In the genomic region with DNA sequence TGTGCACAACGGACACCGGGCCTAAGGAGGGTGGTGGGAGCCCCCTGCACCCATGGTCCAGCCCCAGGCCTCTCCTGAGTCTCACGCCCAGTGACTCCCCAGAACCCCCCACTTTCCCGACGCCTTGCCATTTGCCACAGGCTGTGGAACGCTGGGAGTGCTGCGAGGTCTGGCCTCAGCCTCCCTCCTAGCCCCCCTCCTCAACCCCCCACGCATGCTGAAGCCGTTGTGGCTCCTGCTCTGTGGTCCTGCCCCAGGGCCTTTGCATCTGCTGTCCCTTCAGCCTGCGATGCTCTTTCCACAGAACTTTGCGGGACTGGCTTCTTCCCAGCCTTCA, we compare ENCODE assay signal across 26 cellular contexts.
DNase-seq lines count a peak whose midpoint lies in the region; ATAC-seq, FAIRE-seq and TF ChIP-seq lines count a peak whose summit lies in the region.
"Had no signal": no experiment of that assay in that cellular context is flagged by ENCODE, and none has a peak within 500 bp of the region (broad histone marks: within the 10 kb centered on the region; RNA-seq: fewer than 3 reads in every experiment).

No MANE protein-coding gene starts in this region.

- peaks cover 0 to 6% of the 10 kb centered on the region in 2 experiments; a peak in 2 of 5 replicates for H3K27me3 ChIP-seq in HepG2 (ENCODE audit: control insufficient read depth in 1 of 2, insufficient read depth in 2 of 2, low read length in 2 of 2)

- H3K79me2 ChIP-seq in HepG2 (ENCODE audit: insufficient read depth, low read length) = no peaks in the 10 kb centered on the region

- no peak overlapping the region for H3K4me3 ChIP-seq in HEK293 (ENCODE audit: low read depth, low read length)
- H3K4me3 ChIP-seq in HepG2 (replicated peaks in 1 of 3; ENCODE audit: insufficient read depth in 1 of 3, low read depth in 2 of 3, low read length in 3 of 3) = no peak overlapping the region

- H3K27ac ChIP-seq in HEK293 (ENCODE audit: extremely low read depth, low read depth, low read length) (no peak overlapping the region), HepG2 (ENCODE audit: extremely low read length, insufficient read depth, low read length) (no peak overlapping the region)
- H3K27ac ChIP-seq: C4-2B, VCaP had no signal

- H4K20me1 ChIP-seq in HepG2 (ENCODE audit: insufficient read depth, low read length) = peaks cover 11% of the 10 kb centered on the region; the same call in 1 of the 2 replicates

- TF ChIP-seq CTCF in HEK293 (tag by site-specific recombination; IDR thresholded peaks at IDR 0.05) (no peak), HepG2 (CRISPR knock-in tag; IDR thresholded peaks at IDR 0.05) (no peak)

- no peak overlapping the region for H3K4me3 Mint-ChIP-seq in T-helper 17 cell
- H3K4me3 Mint-ChIP-seq: activated CD4-positive, alpha-beta T cell treated with anti-CD3 and anti-CD28 coated beads, Interleukin-2, amount 10 ng/mL, durations not matched to agents 7 days and 5 days; activated T-helper 1 cell treated with anti-CD3 and anti-CD28 coated beads, Interleukin-12 subunit alpha, Interleukin-12 subunit beta, Interleukin-2, Interleukin-4 antibody, amounts not matched to agents 30 ng/mL and 10 ng/mL and 1 ng/mL, durations not matched to agents 14 hours and 24 hours and 36 hours; H9; IgD-negative memory B cell; naive thymus-derived CD4-positive, alpha-beta T cell; type B pancreatic cell had no signal

- no peaks in the 10 kb centered on the region for H3K36me3 Mint-ChIP-seq in T-helper 17 cell (ENCODE audit: low read depth)
- H3K36me3 Mint-ChIP-seq: activated naive CD4-positive, alpha-beta T cell treated with anti-CD3 and anti-CD28 coated beads, Interleukin-2, amount 50 U/mL, for 72 hours; IgD-negative memory B cell; type B pancreatic cell had no signal

- TF ChIP-seq EP300 in HepG2 (IDR thresholded peaks at IDR 0.05; ENCODE audit: low read depth in 2 of 2, low read length in 2 of 2) (no peak), HepG2 (CRISPR knock-in tag; IDR thresholded peaks at IDR 0.05; ENCODE audit: borderline replicate concordance) (no peak)

- H3K9ac ChIP-seq in HepG2 (ENCODE audit: insufficient read depth, low read depth, low read length) = no peak overlapping the region

- intact Hi-C loops in HepG2 (cut with micrococcal nuclease; ENCODE audit: unreplicated experiment) = no loop called here
- intact Hi-C loops in sciatic nerve (cut with DNase I) = no loop called here

- TF ChIP-seq POLR2A in HepG2 (IDR thresholded peaks at IDR 0.05; ENCODE audit: insufficient read depth in 1 of 2, low read depth in 2 of 2, low read length in 2 of 2) = no peak

- 82% methylated on average over 11 of the region's 11 CpGs for WGBS in HepG2 (ENCODE audit: low lambda C conversion rate)

- no peak overlapping the region for H2AFZ ChIP-seq in HepG2 (ENCODE audit: low read length)

- peaks cover 7% of the 10 kb centered on the region for H3K27me3 Mint-ChIP-seq in T-helper 17 cell
- H3K27me3 Mint-ChIP-seq: activated CD4-positive, alpha-beta T cell treated with anti-CD3 and anti-CD28 coated beads, Interleukin-2, amount 10 ng/mL, durations not matched to agents 7 days and 5 days had no signal

- BruUV-seq in HepG2 (replicated peaks; lab: Mats Ljungman, UMichigan) = no TSS peak

- H3K36me3 ChIP-seq in HEK293 (ENCODE audit: control insufficient read depth in 2 of 2, insufficient read depth in 1 of 2, low read length in 2 of 2) (peaks cover 0 to 5% of the 10 kb centered on the region in 2 experiments; a peak in 1 of 3 replicates), HepG2 (replicated peaks in 1 of 2; ENCODE audit: control insufficient read depth in 1 of 2, insufficient read depth in 2 of 2, low read length in 2 of 2) (no peaks in the 10 kb centered on the region)

- FAIRE-seq in HepG2 (lab: Jason Lieb, UNC) (no peak), HTR-8/SVneo (lab: Jason Lieb, UNC) (no peak)
- FAIRE-seq: astrocyte, endometrium, frontal cortex, GM12891 had no signal

- no peak overlapping the region for H3K27ac Mint-ChIP-seq in T-helper 17 cell
- H3K27ac Mint-ChIP-seq: activated CD4-positive, alpha-beta T cell treated with anti-CD3 and anti-CD28 coated beads, Interleukin-2, amount 10 ng/mL, durations not matched to agents 7 days and 5 days; activated naive CD4-positive, alpha-beta T cell treated with anti-CD3 and anti-CD28 coated beads, Interleukin-2, amount 50 U/mL, for 72 hours; activated T-helper 1 cell treated with anti-CD3 and anti-CD28 coated beads, Interleukin-12 subunit alpha, Interleukin-12 subunit beta, Interleukin-2, Interleukin-4 antibody, amounts not matched to agents 30 ng/mL and 10 ng/mL and 1 ng/mL, durations not matched to agents 14 hours and 24 hours and 36 hours; H9; IgD-negative memory B cell; naive thymus-derived CD4-positive, alpha-beta T cell; type B pancreatic cell had no signal

- no peak overlapping the region for H3K4me2 ChIP-seq in HepG2 (ENCODE audit: low read depth, low read length)

- DNase-seq in T-helper 17 cell (peak in 2 of 3 donors; percentile 1 to 3), HepG2 (ENCODE audit: low spot score) (no peak), sciatic nerve (ENCODE audit: low spot score) (peak; percentile 47), HTR-8/SVneo (ENCODE audit: insufficient read length, low spot score) (no peak)
- DNase-seq: activated CD4-positive, alpha-beta T cell treated with anti-CD3 and anti-CD28 coated beads, Interleukin-2, amount 10 ng/mL, durations not matched to agents 7 days and 5 days; caudate nucleus; H9; naive thymus-derived CD4-positive, alpha-beta T cell; NCI-H1048; NCI-H1694; retina; stimulated activated CD4-positive, alpha-beta T cell treated with anti-CD3 and anti-CD28 coated beads, Interleukin-12 subunit alpha, Interleukin-12 subunit beta, amount 100 ng/mL, for 4 hours; stimulated activated CD4-positive, alpha-beta T cell treated with anti-CD3 and anti-CD28 coated beads, Interleukin-4, amount 100 ng/mL, for 1 hour had no signal

- H3K4me1 Mint-ChIP-seq in T-helper 17 cell = peaks cover 2% of the 10 kb centered on the region
- H3K4me1 Mint-ChIP-seq: activated CD4-positive, alpha-beta T cell treated with anti-CD3 and anti-CD28 coated beads, Interleukin-2, amount 10 ng/mL, durations not matched to agents 7 days and 5 days; IgD-negative memory B cell had no signal

- in situ Hi-C loops in HepG2 (cut with HindIII; ENCODE audit: extremely low pct_ligation_motif_present, low pct_unique_long_range_greater_than_20kb) = no loop called here

- ATAC-seq in T-helper 17 cell (no peak), HepG2 (no peak), sciatic nerve (no peak), GM18858 (IDR thresholded peaks at IDR 0.05; ENCODE audit: unreplicated experiment) (no peak), GM21423 (IDR thresholded peaks at IDR 0.05; ENCODE audit: unreplicated experiment) (no peak)
- ATAC-seq: activated naive CD4-positive, alpha-beta T cell treated with anti-CD3 and anti-CD28 coated beads, Interleukin-2, amount 50 U/mL, for 72 hours; naive thymus-derived CD4-positive, alpha-beta T cell had no signal

- H3K9me3 ChIP-seq in HEK293 (ENCODE audit: control insufficient read depth, insufficient read depth, low read depth, low read length) = no peaks in the 10 kb centered on the region
- no peaks in the 10 kb centered on the region for H3K9me3 ChIP-seq in T-helper 17 cell (ENCODE audit: control insufficient read depth, low read length, poor library complexity, severe bottlenecking)
- H3K9me3 ChIP-seq in HepG2 (ENCODE audit: low read length) = no peaks in the 10 kb centered on the region

- H3K4me1 ChIP-seq in HEK293 (ENCODE audit: control insufficient read depth, insufficient read depth, low read length) = peaks cover 3% of the 10 kb centered on the region; the same call in 1 of the 2 replicates
- H3K4me1 ChIP-seq in HepG2 (ENCODE audit: insufficient read depth, low read length) = peaks cover 63% of the 10 kb centered on the region

- CTCF ChIA-PET in HEK293 (lab: Yijun Ruan, JAX) = no interaction called here
- CTCF ChIA-PET in HepG2 (lab: Yijun Ruan, JAX; ENCODE audit: low intra/inter-chr PET ratio, low total read pairs) = no interaction called here

- POLR2A ChIA-PET in HEK293 (lab: Yijun Ruan, JAX) = no interaction called here
- POLR2A ChIA-PET in HepG2 (lab: Yijun Ruan, JAX) = no interaction called here

- TF ChIP-seq RAD21 in HepG2 (CRISPR knock-in tag; IDR thresholded peaks at IDR 0.05) = no peak

TF ChIP-seq in HEK293, 187 proteins besides CTCF, POLR2A, EP300 and RAD21:
- no peak for TF ChIP-seq ZNF629 (tag by site-specific recombination; IDR thresholded peaks at IDR 0.05)
- peak; percentile 96 for TF ChIP-seq ZNF623 (tag by site-specific recombination; IDR thresholded peaks at IDR 0.05)
TF ChIP-seq in HEK293: peak in this region for 1.

TF ChIP-seq in HepG2, 621 proteins besides CTCF, POLR2A, EP300 and RAD21:
- peak; percentile 87 for TF ChIP-seq ZMYM3 (CRISPR knock-in tag; IDR thresholded peaks at IDR 0.05)
- TF ChIP-seq MAZ (IDR thresholded peaks at IDR 0.05; ENCODE audit: borderline replicate concordance, low read depth, low read length) = no peak
- TF ChIP-seq MAZ (CRISPR knock-in tag; IDR thresholded peaks at IDR 0.05; ENCODE audit: low read depth) = no peak

Comparison
In these comparisons a context has a peak if more than half of its experiments do, and no peak if none do; other contexts are left out.
1. DNase-seq: peak in T-helper 17 cell (2 of 3) and sciatic nerve (single experiment); none in HepG2 (single experiment) and HTR-8/SVneo (single experiment).